Comparison of ENCODE assay signal across 19 cellular contexts in genomic region chr9:97907632-97908031, GRCh38. TPM values are rescaled to one million over a fixed set of nuclear protein-coding genes. Genes with fewer than 3 reads are reported as not detected.
DNase-seq lines count a peak whose midpoint lies in the region; ATAC-seq and TF ChIP-seq lines count a peak whose summit lies in the region.
"Had no signal": no experiment of that assay in that cellular context is flagged by ENCODE, and none has a peak within 500 bp of the region (broad histone marks: within the 10 kb centered on the region; RNA-seq: fewer than 3 reads in every experiment).

No MANE protein-coding gene starts in this region.

- H3K4me1 ChIP-seq in effector memory CD4-positive, alpha-beta T cell (ENCODE audit: control insufficient read depth, insufficient read depth, low read length, poor library complexity, severe bottlenecking), result peaks cover 61% of the 10 kb centered on the region

- H3K9me3 ChIP-seq in effector memory CD4-positive, alpha-beta T cell (ENCODE audit: control insufficient read depth, low read length), result no peaks in the 10 kb centered on the region
- H3K9me3 ChIP-seq: heart left ventricle, MG63 had no signal

- DNase-seq in activated CD4-positive, alpha-beta T cell treated with anti-CD3 and anti-CD28 coated beads for 36 hours, result no peak
- no peak for DNase-seq in activated CD4-positive, alpha-beta T cell treated with anti-CD3 and anti-CD28 coated beads for 48 hours
- DNase-seq in RWPE1 (ENCODE audit: low spot score), result no peak
- no peak for DNase-seq in effector memory CD4-positive, alpha-beta T cell
- no peak for DNase-seq in stimulated activated effector memory CD8-positive, alpha-beta T cell treated with anti-CD3 and anti-CD28 coated beads, Interleukin-12 subunit alpha, Interleukin-12 subunit beta, amount 100 ng/mL, for 72 hours (ENCODE audit: low spot score in 2 of 2)
- DNase-seq in retina, result no peak
- no peak for DNase-seq in DMS79 treated with DMSO at 0.1 percent for 48 hours (lab: John Stamatoyannopoulos, UW)
- DNase-seq: activated CD4-positive, alpha-beta T cell treated with anti-CD3 and anti-CD28 coated beads, Interleukin-2, amount 50 U/mL, for 1 hour; kidney; MG63; NCI-H187 treated with DMSO at 0.1 percent for 48 hours; NCI-H69; trophoblast cell had no signal

- no peaks in the 10 kb centered on the region for H3K27me3 ChIP-seq in effector memory CD4-positive, alpha-beta T cell (replicated peaks; ENCODE audit: control insufficient read depth, insufficient read depth, low read length, poor library complexity, severe bottlenecking)
- H3K27me3 ChIP-seq: heart left ventricle, MG63 had no signal

- no peaks in the 10 kb centered on the region for H3K27me3 Mint-ChIP-seq in activated CD4-positive, alpha-beta T cell treated with anti-CD3 and anti-CD28 coated beads for 36 hours

- H3K4me1 Mint-ChIP-seq in activated CD4-positive, alpha-beta T cell treated with anti-CD3 and anti-CD28 coated beads for 36 hours, result peaks cover 66% of the 10 kb centered on the region
- H3K4me1 Mint-ChIP-seq in stimulated activated effector memory CD8-positive, alpha-beta T cell treated with anti-CD3 and anti-CD28 coated beads, Interleukin-12 subunit alpha, Interleukin-12 subunit beta, amount 100 ng/mL, for 72 hours, result peaks cover 67% of the 10 kb centered on the region

- intact Hi-C loops in activated CD4-positive, alpha-beta T cell treated with anti-CD3 and anti-CD28 coated beads for 36 hours (cut with DNase I, micrococcal nuclease), result no loop called here

- POLR2A ChIA-PET in activated CD4-positive, alpha-beta T cell treated with anti-CD3 and anti-CD28 coated beads for 36 hours (lab: Charles Lee), result no interaction called here
- POLR2A ChIA-PET in RWPE1 (lab: Yijun Ruan, JAX; ENCODE audit: low non-redundant PET), result no interaction called here

- H3K27ac ChIP-seq in RWPE1, result peak overlapping the region; percentile 3; the same call in 1 of the 2 replicates
- H3K27ac ChIP-seq in effector memory CD4-positive, alpha-beta T cell (ENCODE audit: insufficient read depth, low read length, poor library complexity, severe bottlenecking), result peak overlapping the region; percentile 86

- no peak for ATAC-seq in activated CD4-positive, alpha-beta T cell treated with anti-CD3 and anti-CD28 coated beads for 36 hours
- ATAC-seq in stimulated activated effector memory CD8-positive, alpha-beta T cell treated with anti-CD3 and anti-CD28 coated beads, Interleukin-12 subunit alpha, Interleukin-12 subunit beta, amount 100 ng/mL, for 72 hours, result no peak
- ATAC-seq in GM19328 (IDR thresholded peaks at IDR 0.05; ENCODE audit: unreplicated experiment), result no peak
- ATAC-seq: esophagus mucosa had no signal

- no peak overlapping the region for H3K4me3 Mint-ChIP-seq in activated CD4-positive, alpha-beta T cell treated with anti-CD3 and anti-CD28 coated beads for 36 hours
- H3K4me3 Mint-ChIP-seq in stimulated activated effector memory CD8-positive, alpha-beta T cell treated with anti-CD3 and anti-CD28 coated beads, Interleukin-12 subunit alpha, Interleukin-12 subunit beta, amount 100 ng/mL, for 72 hours, result peak overlapping the region; percentile 71

- H3K27ac Mint-ChIP-seq in activated CD4-positive, alpha-beta T cell treated with anti-CD3 and anti-CD28 coated beads for 36 hours, result peak overlapping the region; percentile 89
- peak overlapping the region; percentile 90 for H3K27ac Mint-ChIP-seq in stimulated activated effector memory CD8-positive, alpha-beta T cell treated with anti-CD3 and anti-CD28 coated beads, Interleukin-12 subunit alpha, Interleukin-12 subunit beta, amount 100 ng/mL, for 72 hours

- H3K36me3 ChIP-seq in effector memory CD4-positive, alpha-beta T cell (ENCODE audit: control insufficient read depth, insufficient read depth, low read length), result peaks cover 33% of the 10 kb centered on the region

- H3K36me3 Mint-ChIP-seq in activated CD4-positive, alpha-beta T cell treated with anti-CD3 and anti-CD28 coated beads for 36 hours (ENCODE audit: low read depth), result peaks cover 43% of the 10 kb centered on the region
- peaks cover 65% of the 10 kb centered on the region for H3K36me3 Mint-ChIP-seq in stimulated activated effector memory CD8-positive, alpha-beta T cell treated with anti-CD3 and anti-CD28 coated beads, Interleukin-12 subunit alpha, Interleukin-12 subunit beta, amount 100 ng/mL, for 72 hours

- no peaks in the 10 kb centered on the region for H3K9me3 Mint-ChIP-seq in activated CD4-positive, alpha-beta T cell treated with anti-CD3 and anti-CD28 coated beads for 36 hours (ENCODE audit: low read depth)
- H3K9me3 Mint-ChIP-seq in stimulated activated effector memory CD8-positive, alpha-beta T cell treated with anti-CD3 and anti-CD28 coated beads, Interleukin-12 subunit alpha, Interleukin-12 subunit beta, amount 100 ng/mL, for 72 hours, result no peaks in the 10 kb centered on the region

- TF ChIP-seq CTCF in RWPE1 (conservative IDR thresholded peaks at IDR 0.05; ENCODE audit: low read depth), result no peak

- H3K4me3 ChIP-seq in effector memory CD4-positive, alpha-beta T cell (ENCODE audit: insufficient read depth, low read depth, low read length, poor library complexity, severe bottlenecking), result no peak overlapping the region
- H3K4me3 ChIP-seq: MG63 had no signal

- CTCF ChIA-PET in activated CD4-positive, alpha-beta T cell treated with anti-CD3 and anti-CD28 coated beads for 36 hours (lab: Charles Lee), result interaction anchor here (0.7 to 9.3 kb wide), 3 partner anchors 9 to 1121 kb away, joined by 5 to 70 read pairs (median 7); partner anchors contain the start of gene TRMO
- CTCF ChIA-PET in RWPE1 (lab: Yijun Ruan, JAX), result no interaction called here

RNA-seq across cellular contexts. Expression of gene TRMO, which starts 14.7 kb away (rescaled TPM):
- 10 to 100 TPM; 13.9 to 20.7 TPM for total RNA-seq in activated CD4-positive, alpha-beta T cell treated with anti-CD3 and anti-CD28 coated beads for 36 hours

RNA-seq across cellular contexts. Expression of gene HEMGN, which starts 30.3 kb away (rescaled TPM):
- 1 to 10 TPM; 1.5 to 2.9 TPM for total RNA-seq in activated CD4-positive, alpha-beta T cell treated with anti-CD3 and anti-CD28 coated beads for 36 hours
- total RNA-seq: A172, esophagus mucosa, HT-29, pulmonary artery endothelial cell had no signal

RNA-seq across cellular contexts. Expression of gene FOXE1, which starts 54.6 kb away (rescaled TPM):
- under 1 TPM; 0.07 TPM for total RNA-seq in activated CD4-positive, alpha-beta T cell treated with anti-CD3 and anti-CD28 coated beads for 36 hours
- total RNA-seq: A172, heart left ventricle, HT-29, pulmonary artery endothelial cell had no signal
